13 cellular contexts compared by ENCODE assay signal in the genomic region with DNA sequence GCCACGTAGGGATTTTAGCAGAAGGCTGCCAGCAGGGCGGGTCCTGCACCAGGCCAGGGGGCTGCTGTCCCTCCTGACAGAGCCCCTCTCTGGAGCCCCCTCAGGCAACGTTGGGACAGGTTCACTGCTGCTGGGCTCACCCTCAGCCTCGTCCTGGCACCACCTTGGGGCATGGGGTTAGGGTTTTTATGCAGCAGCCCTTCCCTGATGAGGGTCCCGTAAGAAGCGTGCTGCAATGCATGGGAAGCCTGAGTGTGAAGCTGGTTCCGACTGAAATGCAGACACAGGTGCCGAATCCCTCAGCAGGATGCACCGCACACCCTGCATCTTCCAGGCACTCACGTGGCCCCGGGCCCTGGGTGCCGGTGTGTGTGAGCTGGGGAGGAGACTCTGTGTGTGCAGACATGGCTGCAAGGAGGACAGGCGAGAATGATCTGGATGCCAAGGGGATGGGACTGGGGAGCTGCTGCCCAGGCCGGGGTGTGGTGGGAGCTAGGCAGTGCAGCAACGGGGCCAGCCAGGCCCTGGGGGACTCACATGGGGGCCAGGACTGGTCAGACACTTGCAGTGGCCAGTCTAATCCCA. TPM values are rescaled to one million over a fixed set of nuclear protein-coding genes. Genes with fewer than 3 reads are reported as not detected.
DNase-seq lines count a peak whose midpoint lies in the region; ATAC-seq and TF ChIP-seq lines count a peak whose summit lies in the region.
"Had no signal": no experiment of that assay in that cellular context is flagged by ENCODE, and none has a peak within 500 bp of the region (broad histone marks: within the 10 kb centered on the region; RNA-seq: fewer than 3 reads in every experiment).

No MANE protein-coding gene starts in this region.

- peak; percentile 18 for DNase-seq in activated T-cell treated with anti-CD3 and anti-CD28 coated beads, Interleukin-2, amount 50 U/mL, for 1 hour
- DNase-seq in activated T-cell treated with anti-CD3 and anti-CD28 coated beads for 4 hours (no peak), dorsolateral prefrontal cortex (peak in 1 of 10 donors; percentile 48), left kidney (ENCODE audit: low read depth, low spot score) (peak; percentile 7), substantia nigra (lab: John Stamatoyannopoulos, UW) (no peak), NCI-H1105 (lab: John Stamatoyannopoulos, UW) (no peak), cortex of kidney (lab: John Stamatoyannopoulos, UW) (no peak)
- DNase-seq: NCI-H1092, NCI-H69, SIG-M5 had no signal

- peak overlapping the region in 35 of 59 donors; percentile 0 to 70 (median 39) for H3K27ac ChIP-seq in dorsolateral prefrontal cortex
- H3K27ac ChIP-seq in substantia nigra (ENCODE audit: low read depth, low read length, poor library complexity, severe bottlenecking) = peak overlapping the region; percentile 56
- H3K27ac ChIP-seq: tibial artery had no signal

- TF ChIP-seq CTCF in dorsolateral prefrontal cortex (IDR thresholded peaks at IDR 0.05 in 54 of 56, conservative IDR thresholded peaks at IDR 0.05 in 2 of 56; ENCODE audit: low read depth in 1 of 56, partially characterized antibody in 56 of 56) = no peak

- H3K27me3 ChIP-seq in dorsolateral prefrontal cortex = no peaks in the 10 kb centered on the region
- H3K27me3 ChIP-seq: gastrocnemius medialis, tibial artery had no signal

- H3K4me3 ChIP-seq in dorsolateral prefrontal cortex = no peak overlapping the region
- H3K4me3 ChIP-seq: gastrocnemius medialis, tibial artery had no signal

- intact Hi-C loops in dorsolateral prefrontal cortex (cut with DNase I) = no loop called here

- ATAC-seq in HG02798 (IDR thresholded peaks at IDR 0.05; ENCODE audit: poor library complexity, unreplicated experiment) = no peak
- ATAC-seq: gastrocnemius medialis had no signal

RNA-seq across cellular contexts. Expression of a gene that starts 27.1 kb away (rescaled TPM):
- 100 to 1,000 TPM in 46 of 120 experiments, 10 to 100 TPM in 74; 24.8 to 406 (median 87.8) TPM for total RNA-seq in dorsolateral prefrontal cortex

Comparison
In these comparisons a context has a peak if more than half of its experiments do, and no peak if none do; other contexts are left out.
1. DNase-seq: peak in activated T-cell treated with anti-CD3 and anti-CD28 coated beads, Interleukin-2, amount 50 U/mL, for 1 hour (single experiment) and left kidney (single experiment); none in activated T-cell treated with anti-CD3 and anti-CD28 coated beads for 4 hours (single experiment), substantia nigra (0 of 49), NCI-H1105 (single experiment) and cortex of kidney (single experiment).